ENCODE assay signal across 1 cellular context in the genomic region with DNA sequence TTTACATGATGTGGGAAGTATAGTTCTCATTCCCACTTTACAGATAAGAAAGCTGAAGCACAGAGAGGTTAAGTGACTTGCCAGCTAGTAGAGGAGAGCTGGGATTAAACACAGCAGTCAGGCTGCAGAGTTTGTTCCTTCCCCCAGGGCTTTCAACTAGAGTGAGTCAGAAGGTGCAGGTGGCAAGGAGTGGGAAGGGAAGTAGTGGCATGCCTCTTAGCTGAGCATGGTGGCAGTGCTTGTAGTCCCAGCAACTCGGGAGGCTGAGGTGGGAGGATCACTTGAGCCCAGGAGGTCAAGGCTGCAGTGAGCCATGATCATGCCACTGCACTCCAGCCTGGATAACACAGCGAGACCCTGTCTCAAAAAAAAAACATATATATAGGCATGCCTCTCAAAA. TPM values are rescaled to one million over a fixed set of nuclear protein-coding genes. Genes with fewer than 3 reads are reported as not detected.
"Had no signal": no experiment of that assay in that cellular context is flagged by ENCODE, and none has a peak within 500 bp of the region (broad histone marks: within the 10 kb centered on the region; RNA-seq: fewer than 3 reads in every experiment).

No MANE protein-coding gene starts in this region.

RNA-seq across cellular contexts. Expression of gene CPVL, which starts 32.1 kb away (rescaled TPM):
- total RNA-seq: pulmonary artery endothelial cell had no signal
